12 cellular contexts compared by ENCODE assay signal in genomic region chr22:39869797-39870196, GRCh38. TPM values are rescaled to one million over a fixed set of nuclear protein-coding genes. Genes with fewer than 3 reads are reported as not detected.
"Had no signal": no experiment of that assay in that cellular context is flagged by ENCODE, and none has a peak within 500 bp of the region (broad histone marks: within the 10 kb centered on the region; RNA-seq: fewer than 3 reads in every experiment).

No MANE protein-coding gene starts in this region.

RNA-seq across cellular contexts. Expression of gene ENTHD1, which starts 23.8 kb away (rescaled TPM):
- total RNA-seq: astrocyte, body of pancreas, breast epithelium, bronchial epithelial cell, cardiac muscle cell, cardiac septum, cerebellum, chondrocyte had no signal
- polyA plus RNA-seq: adipose tissue, adrenal gland, aorta, cardiac muscle cell had no signal

RNA-seq across cellular contexts. Expression of gene GRAP2, which starts 31.1 kb away (rescaled TPM):
- total RNA-seq: ascending aorta, bronchial epithelial cell, chondrocyte had no signal
- polyA plus RNA-seq: cardiac muscle cell had no signal
